Comparison of ENCODE assay signal across 8 cellular contexts in the genomic region with DNA sequence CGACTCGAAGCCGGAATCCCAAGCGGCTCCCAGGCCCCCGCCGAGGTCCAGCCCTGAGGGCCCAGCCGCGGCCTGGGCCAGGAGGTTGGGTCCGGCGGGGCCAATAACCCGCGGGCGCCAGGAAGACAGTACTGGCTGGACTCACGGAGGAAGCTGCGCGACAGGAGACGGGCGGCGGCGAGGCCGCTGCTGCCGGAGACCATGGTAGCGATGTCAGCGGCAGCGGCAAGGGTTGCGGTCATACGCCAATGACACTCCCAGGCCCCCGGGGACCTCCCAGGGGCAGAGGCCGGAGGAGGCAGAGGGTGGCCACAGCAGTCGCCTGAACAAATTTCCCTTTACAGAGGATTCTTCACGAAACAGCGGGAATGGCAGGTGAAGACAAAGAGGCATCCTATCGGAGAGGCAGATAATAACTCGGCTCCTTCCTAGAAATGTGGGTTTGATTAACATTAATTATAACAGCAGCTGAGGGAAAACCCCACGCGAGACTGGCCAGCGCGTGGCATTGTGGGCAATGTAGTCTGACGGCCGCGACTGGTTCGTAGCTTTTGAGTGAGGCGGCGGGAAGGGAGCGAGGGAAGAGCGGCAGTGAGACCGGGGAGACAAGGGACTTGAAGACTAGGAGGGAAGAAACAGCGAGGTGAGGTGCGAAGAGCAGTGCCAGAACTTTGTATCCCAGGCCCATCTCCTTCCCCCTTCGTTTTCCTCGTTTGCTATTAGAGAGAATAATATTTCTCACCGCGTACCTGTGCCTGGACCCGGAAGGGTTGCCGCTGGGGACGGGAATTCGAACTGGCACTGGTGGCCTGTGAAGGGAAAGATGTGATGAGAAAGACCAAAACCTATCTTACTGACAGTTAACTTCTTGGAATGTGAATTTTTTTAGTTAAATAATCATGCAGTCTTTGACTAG. TPM values are rescaled to one million over a fixed set of nuclear protein-coding genes. Genes with fewer than 3 reads are reported as not detected.
DNase-seq lines count a peak whose midpoint lies in the region; ATAC-seq and TF ChIP-seq lines count a peak whose summit lies in the region.

A gene (minus strand): TSS at position 253 of the 916 bp plus-strand sequence. CDS start 11 bp downstream, at position 242.

- H3K9me3 ChIP-seq in DOHH2 (ENCODE audit: control insufficient read depth, insufficient read depth, low read length), result no peaks in the 10 kb centered on the region
- H3K9me3 ChIP-seq in fibroblast of lung (ENCODE audit: control insufficient read depth, insufficient read depth, low read depth, low read length), result no peaks in the 10 kb centered on the region
- no peaks in the 10 kb centered on the region for H3K9me3 ChIP-seq in naive thymus-derived CD4-positive, alpha-beta T cell (ENCODE audit: control insufficient read depth in 2 of 3, low read length in 3 of 3)

- peak within 1 kb of the TSS; percentile 88 for H3K4me3 Mint-ChIP-seq in GM23338
- peak within 1 kb of the TSS; percentile 90 to 100 (median 96) for H3K4me3 Mint-ChIP-seq in naive thymus-derived CD4-positive, alpha-beta T cell

- no peak for TF ChIP-seq CTCF in DOHH2 (IDR thresholded peaks at IDR 0.05; ENCODE audit: low read depth, low read length, poor library complexity, severe bottlenecking)
- TF ChIP-seq CTCF in GM23338 (conservative IDR thresholded peaks at IDR 0.05; ENCODE audit: low read depth in 2 of 2), result no peak
- TF ChIP-seq CTCF in fibroblast of lung (conservative IDR thresholded peaks at IDR 0.05 in 1 of 2, IDR thresholded peaks at IDR 0.05 in 1 of 2; ENCODE audit: low read depth in 1 of 2, low read length in 2 of 2), result no peak

- CTCF ChIA-PET in naive thymus-derived CD4-positive, alpha-beta T cell (lab: Charles Lee), result interaction anchor here (0.6 to 1.7 kb wide), 3 partner anchors 9 to 558 kb away, joined by 3 to 5 read pairs (median 5); no protein-coding TSS in a partner anchor

- peak within 1 kb of the TSS; percentile 96 for H3K27ac Mint-ChIP-seq in GM23338
- peak within 1 kb of the TSS; percentile 91 to 99 (median 99) for H3K27ac Mint-ChIP-seq in naive thymus-derived CD4-positive, alpha-beta T cell

- H3K9me3 Mint-ChIP-seq in GM23338, result no peaks in the 10 kb centered on the region; the same call in 1 of the 3 replicates
- H3K9me3 Mint-ChIP-seq in naive thymus-derived CD4-positive, alpha-beta T cell, result no peaks in the 10 kb centered on the region

- H3K4me2 ChIP-seq in DOHH2 (ENCODE audit: low read length) (peak within 1 kb of the TSS; percentile 93), GM23338 (peak within 1 kb of the TSS; percentile 91), fibroblast of lung (ENCODE audit: extremely low read depth, insufficient read depth, low read length) (peak within 1 kb of the TSS; percentile 92)

- H3K4me3 ChIP-seq in DOHH2 (ENCODE audit: low read length) (peak within 1 kb of the TSS; percentile 99), GM23338 (peak within 1 kb of the TSS; percentile 93), fibroblast of lung (replicated peaks in 1 of 4; ENCODE audit: control extremely low read depth in 1 of 4, insufficient read depth in 1 of 4, low read depth in 3 of 4, low read length in 4 of 4) (peak within 1 kb of the TSS; percentile 89 to 98 (median 94))
- peak within 1 kb of the TSS; percentile 69 for H3K4me3 ChIP-seq in naive thymus-derived CD4-positive, alpha-beta T cell (ENCODE audit: low read length)

- H4K20me1 ChIP-seq in DOHH2 (ENCODE audit: control insufficient read depth, insufficient read depth, low read depth, low read length) (no peaks in the 10 kb centered on the region; the same call in 1 of the 2 replicates), GM23338 (replicated peaks; ENCODE audit: insufficient read depth) (0 out of 2 replicates have a peak, but pooled peaks cover 3% of the 10 kb centered on the region), fibroblast of lung (ENCODE audit: control insufficient read depth, extremely low read depth, insufficient read depth, low read length) (no peaks in the 10 kb centered on the region)

- H3K36me3 Mint-ChIP-seq in GM23338 (ENCODE audit: low read depth), result no peaks in the 10 kb centered on the region
- H3K36me3 Mint-ChIP-seq in naive thymus-derived CD4-positive, alpha-beta T cell, result peaks cover 0 to 8% (median 4%) of the 10 kb centered on the region in 5 donors

- peak within 1 kb of the TSS; percentile 94 for H3K9ac ChIP-seq in fibroblast of lung (ENCODE audit: insufficient read depth, low read length)

- H3K79me2 ChIP-seq in DOHH2 (ENCODE audit: control insufficient read depth, low read length), result peaks cover 63% of the 10 kb centered on the region
- peaks cover 33% of the 10 kb centered on the region; the same call in 1 of the 2 replicates for H3K79me2 ChIP-seq in GM23338 (replicated peaks; ENCODE audit: insufficient read depth)
- H3K79me2 ChIP-seq in fibroblast of lung (ENCODE audit: control insufficient read depth, insufficient read depth, low read length), result peaks cover 30% of the 10 kb centered on the region

- H3K4me1 Mint-ChIP-seq in GM23338, result peaks cover 15% of the 10 kb centered on the region; the same call in 2 of the 3 replicates
- H3K4me1 Mint-ChIP-seq in naive thymus-derived CD4-positive, alpha-beta T cell, result peaks cover 33 to 56% (median 50%) of the 10 kb centered on the region in 7 donors

- H3K27me3 Mint-ChIP-seq in GM23338 (ENCODE audit: insufficient read depth, low read depth, poor library complexity), result peaks cover 4% of the 10 kb centered on the region
- H3K27me3 Mint-ChIP-seq in naive thymus-derived CD4-positive, alpha-beta T cell, result no peaks in the 10 kb centered on the region

- H2AFZ ChIP-seq in GM23338 (peak within 1 kb of the TSS; percentile 91), fibroblast of lung (ENCODE audit: low read length) (peak within 1 kb of the TSS; percentile 92)

- intact Hi-C loops in naive thymus-derived CD4-positive, alpha-beta T cell (cut with micrococcal nuclease), result loop anchor here (1.0 to 2.0 kb wide), 8 partner anchors 57 to 895 kb away; a partner anchor contains a TSS

- H3K4me1 ChIP-seq in DOHH2 (ENCODE audit: control insufficient read depth, low read length), result peaks cover 25% of the 10 kb centered on the region
- H3K4me1 ChIP-seq in GM23338 (ENCODE audit: insufficient read depth), result peaks cover 19% of the 10 kb centered on the region; the same call in 1 of the 2 replicates
- H3K4me1 ChIP-seq in fibroblast of lung (ENCODE audit: control insufficient read depth, extremely low read depth, insufficient read depth, low read length), result no peaks in the 10 kb centered on the region
- H3K4me1 ChIP-seq in naive thymus-derived CD4-positive, alpha-beta T cell (ENCODE audit: control insufficient read depth in 2 of 2, insufficient read depth in 2 of 2, low read length in 2 of 2), result peaks cover 9 to 24% of the 10 kb centered on the region in 2 donors

- H3F3A ChIP-seq in DOHH2 (ENCODE audit: control insufficient read depth, insufficient read depth) (no peaks in the 10 kb centered on the region), GM23338 (replicated peaks; ENCODE audit: low read depth) (no peaks in the 10 kb centered on the region)

- H3K9me2 ChIP-seq in DOHH2 (replicated peaks; ENCODE audit: control insufficient read depth, low read length), result no peaks in the 10 kb centered on the region
- no peaks in the 10 kb centered on the region for H3K9me2 ChIP-seq in GM23338 (ENCODE audit: insufficient read depth)

- H3K36me3 ChIP-seq in DOHH2 (ENCODE audit: control insufficient read depth, low read length) (peaks cover 8% of the 10 kb centered on the region; the same call in 1 of the 2 replicates), GM23338 (ENCODE audit: insufficient read depth) (no peaks in the 10 kb centered on the region), fibroblast of lung (ENCODE audit: control insufficient read depth, insufficient read depth, low read length) (no peaks in the 10 kb centered on the region)
- H3K36me3 ChIP-seq in naive thymus-derived CD4-positive, alpha-beta T cell (ENCODE audit: control insufficient read depth in 2 of 3, insufficient read depth in 3 of 3, low read length in 3 of 3), result peaks cover 0 to 8% (median 0%) of the 10 kb centered on the region in 3 experiments

- H3K27ac ChIP-seq in DOHH2 (ENCODE audit: low read depth, low read length) (peak within 1 kb of the TSS; percentile 57), GM23338 (ENCODE audit: low read depth) (no peak within 1 kb of the TSS), fibroblast of lung (ENCODE audit: insufficient read depth, low read length) (peak within 1 kb of the TSS; percentile 95)
- H3K27ac ChIP-seq in naive thymus-derived CD4-positive, alpha-beta T cell (ENCODE audit: low read depth, low read length), result peak within 1 kb of the TSS; percentile 94

- ATAC-seq in GM23338, result peak; percentile 92
- ATAC-seq in naive thymus-derived CD4-positive, alpha-beta T cell, result peak; percentile 98

- H3K27me3 ChIP-seq in DOHH2 (ENCODE audit: control insufficient read depth, low read length) (no peaks in the 10 kb centered on the region), GM23338 (ENCODE audit: insufficient read depth) (no peaks in the 10 kb centered on the region), fibroblast of lung (ENCODE audit: control insufficient read depth, insufficient read depth, low read length) (no peaks in the 10 kb centered on the region)
- H3K27me3 ChIP-seq in naive thymus-derived CD4-positive, alpha-beta T cell (ENCODE audit: control insufficient read depth in 2 of 2, insufficient read depth in 2 of 2, low read length in 2 of 2), result no peaks in the 10 kb centered on the region

- POLR2A ChIA-PET in naive thymus-derived CD4-positive, alpha-beta T cell (lab: Charles Lee), result interaction anchor here (0.5 to 1.5 kb wide), 7 partner anchors 9 to 856 kb away, joined by 3 to 6 read pairs (median 4); a partner anchor contains a TSS

- DNase-seq in GM23338 (ENCODE audit: low spot score) (peak; percentile 88), LHCN-M2 (ENCODE audit: low read depth) (peak; percentile 80), RPMI8226 (peak; percentile 89), fibroblast of lung (ENCODE audit: low read depth in 2 of 2) (peak; percentile 77 to 81)
- peak; percentile 61 to 72 for DNase-seq in activated T-helper 1 cell treated with anti-CD3 and anti-CD28 coated beads, Interleukin-2, amount 50 U/mL, for 16 hours (ENCODE audit: low read depth in 1 of 2, low spot score in 1 of 2)
- peak; percentile 72 to 88 (median 84) for DNase-seq in naive thymus-derived CD4-positive, alpha-beta T cell
- DNase-seq in stimulated activated naive CD4-positive, alpha-beta T cell (lab: John Stamatoyannopoulos, UW), result peak; percentile 69 to 92 (median 87)

TF ChIP-seq in GM23338, 12 proteins besides CTCF, POLR2A, EP300 and RAD21 (continues in another document):
- 0 out of 2 replicates have a peak, but pooled peaks have one; percentile 8 for TF ChIP-seq CREB1 (CRISPR knock-in tag; IDR thresholded peaks at IDR 0.05; ENCODE audit: low read depth)

RNA-seq across cellular contexts. Expression of the gene that starts here (rescaled TPM):
- 22.2 and 24.3 TPM in 2 replicates for total RNA-seq in GM23338 (2014; rRNA removed; shearing (Covaris generic))
- polyA plus RNA-seq in GM23338 (2016; fragmentation: Nextera tagmentation; extraction: Ambion mirVana) (33.2 and 36.0 TPM in 2 replicates), fibroblast of lung (50.0 and 53.0 TPM in 2 replicates)
- total RNA-seq in LHCN-M2 (2014; rRNA removed) (49.6 and 52.5 TPM in 2 replicates), fibroblast of lung (63.1 and 71.1 TPM in 2 replicates)
- polyA plus RNA-seq in LHCN-M2 (2012), result 68.9 TPM
- polyA plus RNA-seq in fibroblast of lung (2012), result 66.2 and 74.9 TPM in 2 replicates
- polyA minus RNA-seq in fibroblast of lung (ENCODE audit: low replicate concordance), result 11.1 and 20.0 TPM in 2 replicates
- 10 to 100 TPM; 45.1 to 63.6 (median 47.9) TPM for total RNA-seq in naive thymus-derived CD4-positive, alpha-beta T cell
- polyA plus RNA-seq in naive thymus-derived CD4-positive, alpha-beta T cell, result 10 to 100 TPM; 85.8 to 85.9 TPM
